ENCODE assay signal across 1 cellular context in genomic region chr2:232838406-232838874, GRCh38.
A peak's percentile ranks its signal among the peaks of the same experiment; 100 is the strongest.
TF ChIP-seq lines count a peak whose summit lies in the region.

No MANE protein-coding gene starts in this region.

TF ChIP-seq in K562, 482 proteins besides CTCF, POLR2A, EP300 and RAD21 (continued from another document and continues in another):
- no peak for TF ChIP-seq TRIM25 (IDR thresholded peaks at IDR 0.05; ENCODE audit: borderline replicate concordance)
- TF ChIP-seq LEF1 (IDR thresholded peaks at IDR 0.05) = peak; percentile 66; the same call in 1 of the 2 replicates
- TF ChIP-seq RAD51 (IDR thresholded peaks at IDR 0.05; ENCODE audit: borderline replicate concordance, low read depth) = no peak
- TF ChIP-seq NR1H2 (CRISPR knock-in tag; IDR thresholded peaks at IDR 0.05) = no peak
- peak; percentile 96 for TF ChIP-seq JUND (IDR thresholded peaks at IDR 0.05; ENCODE audit: borderline replicate concordance, low read depth, low read length)
- peak; percentile 92; the same call in 2 of the 3 replicates for TF ChIP-seq JUND (tag; IDR thresholded peaks at IDR 0.05; ENCODE audit: borderline replicate concordance, low read depth, low read length)
- TF ChIP-seq FOSL1 (tag; conservative IDR thresholded peaks at IDR 0.05) = peak; percentile 94
- no peak for TF ChIP-seq ZNF133 (CRISPR knock-in tag; IDR thresholded peaks at IDR 0.05)
- TF ChIP-seq HDAC2 (IDR thresholded peaks at IDR 0.05) = 0 out of 2 replicates have a peak, but pooled peaks have one; percentile 41
- TF ChIP-seq KLF16 (IDR thresholded peaks at IDR 0.05) = 0 out of 2 replicates have a peak, but pooled peaks have one; percentile 11
- peak; percentile 78 for TF ChIP-seq ZNF175 (CRISPR knock-in tag; IDR thresholded peaks at IDR 0.05; ENCODE audit: low read depth)
- no peak for TF ChIP-seq FOXO4 (CRISPR knock-in tag; IDR thresholded peaks at IDR 0.05)
- TF ChIP-seq NCOR1 (IDR thresholded peaks at IDR 0.05) = 0 out of 2 replicates have a peak, but pooled peaks have one; percentile 17
- TF ChIP-seq ZNF644 (tag; IDR thresholded peaks at IDR 0.05; ENCODE audit: low read depth) = no peak
- no peak for TF ChIP-seq NR4A1 (CRISPR knock-in tag; IDR thresholded peaks at IDR 0.05)
- no peak for TF ChIP-seq NR4A1 (tag; IDR thresholded peaks at IDR 0.05)
- TF ChIP-seq MTF1 (CRISPR knock-in tag; IDR thresholded peaks at IDR 0.05; ENCODE audit: borderline replicate concordance) = no peak
- TF ChIP-seq TSHZ1 (CRISPR knock-in tag; IDR thresholded peaks at IDR 0.05) = no peak
- no peak for TF ChIP-seq SLC30A9 (CRISPR knock-in tag; IDR thresholded peaks at IDR 0.05)
- TF ChIP-seq PREB (CRISPR knock-in tag; IDR thresholded peaks at IDR 0.05) = no peak
- no peak for TF ChIP-seq STAT6 (CRISPR knock-in tag; IDR thresholded peaks at IDR 0.05)
- 0 out of 4 replicates have a peak, but pooled peaks of 1 of the 2 experiments have one; percentile 27 for TF ChIP-seq MAZ (CRISPR knock-in tag; conservative IDR thresholded peaks at IDR 0.05 in 1 of 2, IDR thresholded peaks at IDR 0.05 in 1 of 2)
- TF ChIP-seq TRIM24 (IDR thresholded peaks at IDR 0.05) = 0 out of 4 replicates have a peak, but pooled peaks of 1 of the 2 experiments have one; percentile 43
- peak; percentile 51 for TF ChIP-seq CBFA2T3 (IDR thresholded peaks at IDR 0.05)
- 0 out of 4 replicates have a peak, but pooled peaks of 1 of the 2 experiments have one; percentile 15 for TF ChIP-seq TBL1XR1 (IDR thresholded peaks at IDR 0.05; ENCODE audit: low read length in 2 of 2)
- no peak for TF ChIP-seq CREBBP (IDR thresholded peaks at IDR 0.05; ENCODE audit: low read depth, low read length)
- TF ChIP-seq ZSCAN29 (IDR thresholded peaks at IDR 0.05) = no peak
- TF ChIP-seq NRF1 (conservative IDR thresholded peaks at IDR 0.05 in 1 of 2, IDR thresholded peaks at IDR 0.05 in 1 of 2) = no peak
- TF ChIP-seq ELK3 (CRISPR knock-in tag; IDR thresholded peaks at IDR 0.05) = no peak
- TF ChIP-seq ETV5 (CRISPR knock-in tag; IDR thresholded peaks at IDR 0.05; ENCODE audit: low read depth) = 0 out of 2 replicates have a peak, but pooled peaks have one; percentile 49
- no peak for TF ChIP-seq BRD4 (IDR thresholded peaks at IDR 0.05)
- peak; percentile 61; the same call in 1 of the 2 replicates for TF ChIP-seq SMARCC2 (IDR thresholded peaks at IDR 0.05; ENCODE audit: low read depth)
- TF ChIP-seq CHCHD3 (CRISPR knock-in tag; IDR thresholded peaks at IDR 0.05) = no peak
- TF ChIP-seq MEF2D (tag; conservative IDR thresholded peaks at IDR 0.05; ENCODE audit: low read depth) = no peak
- TF ChIP-seq ZNF280B (CRISPR knock-in tag; IDR thresholded peaks at IDR 0.05) = no peak
- TF ChIP-seq GABPA (tag; conservative IDR thresholded peaks at IDR 0.05; ENCODE audit: low read depth) = peak; percentile 44; the same call in 1 of the 2 replicates
- no peak for TF ChIP-seq FOXK1 (CRISPR knock-in tag; IDR thresholded peaks at IDR 0.05; ENCODE audit: borderline replicate concordance)
- TF ChIP-seq ZNF740 (CRISPR knock-in tag; IDR thresholded peaks at IDR 0.05) = no peak
- no peak for TF ChIP-seq ZNF740 (tag; IDR thresholded peaks at IDR 0.05)
- peak; percentile 74 for TF ChIP-seq ETV1 (tag; conservative IDR thresholded peaks at IDR 0.05; ENCODE audit: low read depth)
- TF ChIP-seq PHF20 (IDR thresholded peaks at IDR 0.05; ENCODE audit: partially characterized antibody) = no peak
- TF ChIP-seq ZNF589 (CRISPR knock-in tag; IDR thresholded peaks at IDR 0.05; ENCODE audit: low read depth) = 0 out of 2 replicates have a peak, but pooled peaks have one; percentile 38
- TF ChIP-seq NCOA6 (IDR thresholded peaks at IDR 0.05) = no peak
- no peak for TF ChIP-seq ZNF121 (CRISPR knock-in tag; conservative IDR thresholded peaks at IDR 0.05)
- TF ChIP-seq LCOR (CRISPR knock-in tag; IDR thresholded peaks at IDR 0.05) = no peak
- TF ChIP-seq CAMTA2 (CRISPR knock-in tag; conservative IDR thresholded peaks at IDR 0.05) = no peak
- TF ChIP-seq MAFG (tag; conservative IDR thresholded peaks at IDR 0.05) = no peak; the same call in 1 of the 2 replicates
- no peak for TF ChIP-seq CREB3 (tag; conservative IDR thresholded peaks at IDR 0.05; ENCODE audit: low read depth)
- TF ChIP-seq NCOA1 (IDR thresholded peaks at IDR 0.05; ENCODE audit: low read depth) = no peak
- TF ChIP-seq RBM17 (IDR thresholded peaks at IDR 0.05; ENCODE audit: borderline replicate concordance, low read depth, low read length) = no peak
- TF ChIP-seq ZNF24 (IDR thresholded peaks at IDR 0.05) = no peak
- no peak for TF ChIP-seq HNRNPUL1 (IDR thresholded peaks at IDR 0.05; ENCODE audit: low read length)
- TF ChIP-seq MECOM (CRISPR knock-in tag; IDR thresholded peaks at IDR 0.05) = no peak
- peak; percentile 89 for TF ChIP-seq SMARCE1 (IDR thresholded peaks at IDR 0.05)
- TF ChIP-seq FOS (IDR thresholded peaks at IDR 0.05; ENCODE audit: extremely low read depth, insufficient read length) = peak; percentile 29
- no peak for TF ChIP-seq SNAPC5 (CRISPR knock-in tag; IDR thresholded peaks at IDR 0.05)
